Comparison of ENCODE assay signal across 26 cellular contexts in genomic region chr22:44406581-44407403, GRCh38.
DNase-seq lines count a peak whose midpoint lies in the region; ATAC-seq and TF ChIP-seq lines count a peak whose summit lies in the region.
"Had no signal": no experiment of that assay in that cellular context is flagged by ENCODE, and none has a peak within 500 bp of the region (broad histone marks: within the 10 kb centered on the region; RNA-seq: fewer than 3 reads in every experiment).

No MANE protein-coding gene starts in this region.

- WGBS in aorta, 2 donors, result 57 to 64% methylated on average over 17 of the region's 17 CpGs

- H3K27me3 ChIP-seq in aorta (ENCODE audit: control insufficient read depth in 1 of 2, insufficient read depth in 2 of 2, low read length in 1 of 2), result no peaks in the 10 kb centered on the region
- H3K27me3 ChIP-seq in effector memory CD4-positive, alpha-beta T cell (replicated peaks; ENCODE audit: control insufficient read depth, insufficient read depth, low read length, poor library complexity, severe bottlenecking), result no peaks in the 10 kb centered on the region
- H3K27me3 ChIP-seq: BLaER1 treated with 17β-estradiol and CSF1 and Interleukin-3, amounts not matched to agents 10 nM and 100 nM; cardiac muscle cell had no signal

- no peaks in the 10 kb centered on the region for H3K36me3 ChIP-seq in aorta (ENCODE audit: control insufficient read depth in 1 of 2, insufficient read depth in 2 of 2, low read length in 1 of 2)
- H3K36me3 ChIP-seq in effector memory CD4-positive, alpha-beta T cell (ENCODE audit: control insufficient read depth, insufficient read depth, low read length), result no peaks in the 10 kb centered on the region
- H3K36me3 ChIP-seq: BLaER1 treated with 17β-estradiol and CSF1 and Interleukin-3, amounts not matched to agents 10 nM and 100 nM; cardiac muscle cell; esophagus squamous epithelium; HAP-1; SJCRH30 had no signal

- no peaks in the 10 kb centered on the region for H3K36me3 Mint-ChIP-seq in activated naive CD4-positive, alpha-beta T cell treated with anti-CD3 and anti-CD28 coated beads, Interleukin-2, amount 50 U/mL, for 72 hours
- H3K36me3 Mint-ChIP-seq in activated naive CD4-positive, alpha-beta T cell treated with anti-CD3 and anti-CD28 coated beads for 36 hours (ENCODE audit: low read depth), result no peaks in the 10 kb centered on the region
- H3K36me3 Mint-ChIP-seq: activated naive CD8-positive, alpha-beta T cell treated with anti-CD3 and anti-CD28 coated beads for 36 hours; memory B cell; naive thymus-derived CD8-positive, alpha-beta T cell; type B pancreatic cell had no signal

- no peak for TF ChIP-seq CTCF in choroid plexus epithelial cell (conservative IDR thresholded peaks at IDR 0.05; ENCODE audit: low read depth, low read length)

- H3K27me3 Mint-ChIP-seq in activated naive CD4-positive, alpha-beta T cell treated with anti-CD3 and anti-CD28 coated beads for 36 hours (ENCODE audit: low read depth), result no peaks in the 10 kb centered on the region
- H3K27me3 Mint-ChIP-seq: activated naive CD8-positive, alpha-beta T cell treated with anti-CD3 and anti-CD28 coated beads for 36 hours; naive thymus-derived CD8-positive, alpha-beta T cell; stimulated activated naive CD8-positive, alpha-beta T cell treated with anti-CD3 and anti-CD28 coated beads, Interleukin-15, Interleukin-2, amounts not matched to agents 100 ng/mL and 50 ng/mL, for 24 hours; type B pancreatic cell had no signal

- no peak overlapping the region for H3K27ac ChIP-seq in aorta (ENCODE audit: low read depth in 1 of 2, low read length in 2 of 2)
- no peak overlapping the region for H3K27ac ChIP-seq in effector memory CD4-positive, alpha-beta T cell (ENCODE audit: insufficient read depth, low read length, poor library complexity, severe bottlenecking)
- H3K27ac ChIP-seq: BLaER1 treated with 17β-estradiol and CSF1 and Interleukin-3, amounts not matched to agents 10 nM and 100 nM; cardiac muscle cell; dorsolateral prefrontal cortex; esophagus squamous epithelium; parathyroid adenoma; SJCRH30 had no signal

- intact Hi-C loops in activated naive CD4-positive, alpha-beta T cell treated with anti-CD3 and anti-CD28 coated beads for 36 hours (cut with micrococcal nuclease), result no loop called here
- intact Hi-C loops in aorta (cut with DNase I), result no loop called here

- no peaks in the 10 kb centered on the region for H3K4me1 Mint-ChIP-seq in activated naive CD4-positive, alpha-beta T cell treated with anti-CD3 and anti-CD28 coated beads for 36 hours (ENCODE audit: low read depth)
- H3K4me1 Mint-ChIP-seq: activated naive CD8-positive, alpha-beta T cell treated with anti-CD3 and anti-CD28 coated beads for 36 hours; memory B cell; naive thymus-derived CD8-positive, alpha-beta T cell had no signal

- peak overlapping the region; percentile 23 to 44 for H3K27ac Mint-ChIP-seq in activated naive CD4-positive, alpha-beta T cell treated with anti-CD3 and anti-CD28 coated beads, Interleukin-2, amount 50 U/mL, for 72 hours
- H3K27ac Mint-ChIP-seq in activated naive CD4-positive, alpha-beta T cell treated with anti-CD3 and anti-CD28 coated beads for 36 hours, result no peak overlapping the region
- H3K27ac Mint-ChIP-seq: activated naive CD8-positive, alpha-beta T cell treated with anti-CD3 and anti-CD28 coated beads for 36 hours; memory B cell; stimulated activated naive CD8-positive, alpha-beta T cell treated with anti-CD3 and anti-CD28 coated beads, Interleukin-15, Interleukin-2, amounts not matched to agents 100 ng/mL and 50 ng/mL, for 24 hours; T-helper 1 cell treated with Interleukin-12 subunit alpha and Interleukin-12 subunit beta and Interleukin-4 antibody, amounts not matched to agents 30 μg/mL and 1 μg/mL, for 36 hours; type B pancreatic cell had no signal

- no peaks in the 10 kb centered on the region for H3K9me3 ChIP-seq in aorta (ENCODE audit: control insufficient read depth, low read length)
- no peaks in the 10 kb centered on the region for H3K9me3 ChIP-seq in effector memory CD4-positive, alpha-beta T cell (ENCODE audit: control insufficient read depth, low read length)
- H3K9me3 ChIP-seq: BLaER1 treated with 17β-estradiol and CSF1 and Interleukin-3, amounts not matched to agents 10 nM and 100 nM; esophagus squamous epithelium; HAP-1; SJCRH30 had no signal

- H3K4me3 Mint-ChIP-seq in activated naive CD4-positive, alpha-beta T cell treated with anti-CD3 and anti-CD28 coated beads for 36 hours, result no peak overlapping the region
- H3K4me3 Mint-ChIP-seq: activated naive CD8-positive, alpha-beta T cell treated with anti-CD3 and anti-CD28 coated beads for 36 hours; memory B cell; naive thymus-derived CD8-positive, alpha-beta T cell; stimulated activated naive CD8-positive, alpha-beta T cell treated with anti-CD3 and anti-CD28 coated beads, Interleukin-15, Interleukin-2, amounts not matched to agents 100 ng/mL and 50 ng/mL, for 24 hours; T-helper 1 cell treated with Interleukin-12 subunit alpha and Interleukin-12 subunit beta and Interleukin-4 antibody, amounts not matched to agents 30 μg/mL and 1 μg/mL, for 36 hours; type B pancreatic cell had no signal

- no peak for DNase-seq in activated naive CD4-positive, alpha-beta T cell treated with anti-CD3 and anti-CD28 coated beads, Interleukin-2, amount 50 U/mL, for 72 hours (ENCODE audit: low spot score in 2 of 2)
- no peak for DNase-seq in activated naive CD4-positive, alpha-beta T cell treated with anti-CD3 and anti-CD28 coated beads for 36 hours
- peak; percentile 16 for DNase-seq in choroid plexus epithelial cell (ENCODE audit: low read depth)
- DNase-seq in islet precursor cell, result peak; percentile 46
- DNase-seq in aorta, result peak; percentile 24 to 41
- no peak for DNase-seq in NCI-H2196 treated with DMSO at 0.1 percent for 48 hours (lab: John Stamatoyannopoulos, UW; ENCODE audit: unreplicated experiment)
- no peak for DNase-seq in effector memory CD4-positive, alpha-beta T cell
- no peak for DNase-seq in effector CD8-positive, alpha-beta T cell (lab: John Stamatoyannopoulos, UW)
- DNase-seq: activated CD4-positive, alpha-beta T cell treated with anti-CD3 and anti-CD28 coated beads, Interleukin-2, amount 50 U/mL, for 4 hours; activated naive CD8-positive, alpha-beta T cell treated with anti-CD3 and anti-CD28 coated beads for 36 hours; activated T-cell treated with anti-CD3 and anti-CD28 coated beads, Interleukin-2, amount 50 U/mL, for 1 hour; esophagus squamous epithelium; head of caudate nucleus; NCI-H1417 treated with DMSO at 0.1 percent for 48 hours; NCI-H774; SJCRH30 had no signal

- ATAC-seq in activated naive CD4-positive, alpha-beta T cell treated with anti-CD3 and anti-CD28 coated beads, Interleukin-2, amount 50 U/mL, for 72 hours, result no peak
- no peak for ATAC-seq in aorta (ENCODE audit: low FRiP score)
- ATAC-seq: naive thymus-derived CD8-positive, alpha-beta T cell had no signal

- H3K9me3 Mint-ChIP-seq in activated naive CD4-positive, alpha-beta T cell treated with anti-CD3 and anti-CD28 coated beads, Interleukin-2, amount 50 U/mL, for 72 hours, result no peaks in the 10 kb centered on the region
- no peaks in the 10 kb centered on the region for H3K9me3 Mint-ChIP-seq in activated naive CD4-positive, alpha-beta T cell treated with anti-CD3 and anti-CD28 coated beads for 36 hours
- H3K9me3 Mint-ChIP-seq: activated naive CD8-positive, alpha-beta T cell treated with anti-CD3 and anti-CD28 coated beads for 36 hours; memory B cell; naive thymus-derived CD8-positive, alpha-beta T cell; stimulated activated naive CD8-positive, alpha-beta T cell treated with anti-CD3 and anti-CD28 coated beads, Interleukin-15, Interleukin-2, amounts not matched to agents 100 ng/mL and 50 ng/mL, for 24 hours; T-helper 1 cell treated with Interleukin-12 subunit alpha and Interleukin-12 subunit beta and Interleukin-4 antibody, amounts not matched to agents 30 μg/mL and 1 μg/mL, for 36 hours; type B pancreatic cell had no signal

- H3K4me1 ChIP-seq in aorta (ENCODE audit: control insufficient read depth in 1 of 2, insufficient read depth in 2 of 2, low read length in 2 of 2), result no peaks in the 10 kb centered on the region
- H3K4me1 ChIP-seq in effector memory CD4-positive, alpha-beta T cell (ENCODE audit: control insufficient read depth, insufficient read depth, low read length, poor library complexity, severe bottlenecking), result no peaks in the 10 kb centered on the region
- H3K4me1 ChIP-seq: BLaER1 treated with 17β-estradiol and CSF1 and Interleukin-3, amounts not matched to agents 10 nM and 100 nM; HAP-1; parathyroid adenoma; SJCRH30 had no signal

- H3K4me3 ChIP-seq in choroid plexus epithelial cell (ENCODE audit: low read depth, low read length) (no peak overlapping the region), aorta (ENCODE audit: low read length in 2 of 2) (no peak overlapping the region)
- no peak overlapping the region for H3K4me3 ChIP-seq in effector memory CD4-positive, alpha-beta T cell (ENCODE audit: insufficient read depth, low read depth, low read length, poor library complexity, severe bottlenecking)
- H3K4me3 ChIP-seq: BLaER1 treated with 17β-estradiol and CSF1 and Interleukin-3, amounts not matched to agents 10 nM and 100 nM; cardiac muscle cell; dorsolateral prefrontal cortex; esophagus squamous epithelium; HAP-1; SJCRH30 had no signal

- CTCF ChIA-PET in activated naive CD4-positive, alpha-beta T cell treated with anti-CD3 and anti-CD28 coated beads for 36 hours (lab: Charles Lee), result interaction anchor here (0.6 kb wide), 1 partner anchor 143 kb away, joined by 5 read pairs; no protein-coding TSS in a partner anchor

Comparison
In these comparisons a context has a peak if more than half of its experiments do, and no peak if none do; other contexts are left out.
1. DNase-seq: peak in choroid plexus epithelial cell (single experiment), islet precursor cell (single experiment) and aorta (2 of 2); none in activated naive CD4-positive, alpha-beta T cell treated with anti-CD3 and anti-CD28 coated beads, Interleukin-2, amount 50 U/mL, for 72 hours (0 of 2), activated naive CD4-positive, alpha-beta T cell treated with anti-CD3 and anti-CD28 coated beads for 36 hours (single experiment), NCI-H2196 treated with DMSO at 0.1 percent for 48 hours (single experiment), effector memory CD4-positive, alpha-beta T cell (0 of 3) and effector CD8-positive, alpha-beta T cell (single experiment).